ENCODE assay signal across 18 cellular contexts in genomic region chr3:80914854-80915253, GRCh38.
DNase-seq lines count a peak whose midpoint lies in the region; ATAC-seq, FAIRE-seq and TF ChIP-seq lines count a peak whose summit lies in the region.
"Had no signal": no experiment of that assay in that cellular context is flagged by ENCODE, and none has a peak within 500 bp of the region (broad histone marks: within the 10 kb centered on the region; RNA-seq: fewer than 3 reads in every experiment).

No MANE protein-coding gene starts in this region.

- H3K9me3 ChIP-seq in colonic mucosa: no peaks in the 10 kb centered on the region
- H3K9me3 ChIP-seq: A549 had no signal

- no peak for FAIRE-seq in urothelium cell line (lab: Jason Lieb, UNC)
- FAIRE-seq: A549, G401.6, GM12891, GM19239 had no signal

- no peaks in the 10 kb centered on the region for H3K36me3 ChIP-seq in colonic mucosa
- H3K36me3 ChIP-seq: BLaER1 treated with 17β-estradiol and CSF1 and Interleukin-3, amounts not matched to agents 10 nM and 100 nM had no signal

- TF ChIP-seq CTCF in colonic mucosa (IDR thresholded peaks at IDR 0.05): no peak

- no peaks in the 10 kb centered on the region for H3K4me1 ChIP-seq in colonic mucosa
- H3K4me1 ChIP-seq: A549; BLaER1 treated with 17β-estradiol and CSF1 and Interleukin-3, amounts not matched to agents 10 nM and 100 nM had no signal

- DNase-seq in COLO829 (ENCODE audit: low spot score): peak; percentile 29
- peak; percentile 3 for DNase-seq in ELR (ENCODE audit: low read depth)
- peak; percentile 2 for DNase-seq in urothelium cell line (ENCODE audit: low spot score)
- DNase-seq in colonic mucosa: no peak
- DNase-seq: AML-193; CD4-positive, alpha-beta T cell; CD8-positive, alpha-beta T cell; COR-L47; DMS79 treated with DMSO at 0.1 percent for 48 hours; GF-D8 had no signal

- H3K9ac ChIP-seq in colonic mucosa (ENCODE audit: low read depth in 2 of 2, low read length in 2 of 2): no peak overlapping the region
- H3K9ac ChIP-seq: BLaER1 treated with 17β-estradiol and CSF1 and Interleukin-3, amounts not matched to agents 10 nM and 100 nM had no signal

- H3K27me3 ChIP-seq in colonic mucosa: no peaks in the 10 kb centered on the region
- H3K27me3 ChIP-seq: BLaER1 treated with 17β-estradiol and CSF1 and Interleukin-3, amounts not matched to agents 10 nM and 100 nM had no signal

- no peak overlapping the region for H3K4me3 ChIP-seq in colonic mucosa
- H3K4me3 ChIP-seq: A549; BLaER1 treated with 17β-estradiol and CSF1 and Interleukin-3, amounts not matched to agents 10 nM and 100 nM had no signal

- ATAC-seq in GM21423 (IDR thresholded peaks at IDR 0.05; ENCODE audit: unreplicated experiment): no peak
- ATAC-seq: A549; CD8-positive, alpha-beta T cell had no signal

- no peak overlapping the region for H3K27ac ChIP-seq in colonic mucosa
- H3K27ac ChIP-seq: 22Rv1; A549; BLaER1 treated with 17β-estradiol and CSF1 and Interleukin-3, amounts not matched to agents 10 nM and 100 nM; C4-2B had no signal

- intact Hi-C loops in colonic mucosa (cut with DNase I): no loop called here
